15 cellular contexts compared by ENCODE assay signal in genomic region chr1:229022595-229023350, GRCh38.
DNase-seq lines count a peak whose midpoint lies in the region; ATAC-seq and TF ChIP-seq lines count a peak whose summit lies in the region.
"Had no signal": no experiment of that assay in that cellular context is flagged by ENCODE, and none has a peak within 500 bp of the region (broad histone marks: within the 10 kb centered on the region; RNA-seq: fewer than 3 reads in every experiment).

No MANE protein-coding gene starts in this region.

- H3K27me3 Mint-ChIP-seq in naive thymus-derived CD4-positive, alpha-beta T cell, result peaks cover 0 to 11% (median 0%) of the 10 kb centered on the region in 5 donors
- peaks cover 23% of the 10 kb centered on the region for H3K27me3 Mint-ChIP-seq in osteocyte (ENCODE audit: unreplicated experiment)

- H3K4me1 Mint-ChIP-seq in naive thymus-derived CD4-positive, alpha-beta T cell, result peaks cover 8 to 19% (median 9%) of the 10 kb centered on the region in 7 donors
- peaks cover 6% of the 10 kb centered on the region for H3K4me1 Mint-ChIP-seq in osteocyte (ENCODE audit: unreplicated experiment)

- TF ChIP-seq CTCF in dorsolateral prefrontal cortex (IDR thresholded peaks at IDR 0.05 in 54 of 56, conservative IDR thresholded peaks at IDR 0.05 in 2 of 56; ENCODE audit: low read depth in 1 of 56, partially characterized antibody in 56 of 56), result peak in 3 of 56 donors; percentile 16 to 34 (median 19)
- TF ChIP-seq CTCF in osteocyte (IDR thresholded peaks at IDR 0.05), result no peak

- no peaks in the 10 kb centered on the region for H3K9me3 ChIP-seq in naive thymus-derived CD4-positive, alpha-beta T cell (ENCODE audit: control insufficient read depth in 2 of 3, low read length in 3 of 3)
- H3K9me3 ChIP-seq: mucosa of descending colon had no signal

- H3K27ac ChIP-seq in dorsolateral prefrontal cortex, result peak overlapping the region in 58 of 59 donors; percentile 30 to 94 (median 79)
- no peak overlapping the region for H3K27ac ChIP-seq in naive thymus-derived CD4-positive, alpha-beta T cell (ENCODE audit: low read depth, low read length)
- H3K27ac ChIP-seq: brain microvascular endothelial cell had no signal

- CTCF ChIA-PET in naive thymus-derived CD4-positive, alpha-beta T cell (lab: Charles Lee), result interaction anchor here (0.6 kb wide), 1 partner anchor 12 kb away, joined by 3 read pairs; no protein-coding TSS in a partner anchor

- H3K36me3 ChIP-seq in naive thymus-derived CD4-positive, alpha-beta T cell (ENCODE audit: control insufficient read depth in 2 of 3, insufficient read depth in 3 of 3, low read length in 3 of 3), result no peaks in the 10 kb centered on the region
- H3K36me3 ChIP-seq: brain microvascular endothelial cell had no signal

- H3K36me3 Mint-ChIP-seq in naive thymus-derived CD4-positive, alpha-beta T cell, result no peaks in the 10 kb centered on the region
- no peaks in the 10 kb centered on the region for H3K36me3 Mint-ChIP-seq in osteocyte (ENCODE audit: unreplicated experiment)

- H3K4me3 Mint-ChIP-seq in naive thymus-derived CD4-positive, alpha-beta T cell, result no peak overlapping the region
- no peak overlapping the region for H3K4me3 Mint-ChIP-seq in osteocyte (ENCODE audit: unreplicated experiment)

- ATAC-seq in naive thymus-derived CD4-positive, alpha-beta T cell, result peak; percentile 33
- ATAC-seq in GM19035 (IDR thresholded peaks at IDR 0.05; ENCODE audit: unreplicated experiment), result no peak

- no peaks in the 10 kb centered on the region for H3K9me3 Mint-ChIP-seq in naive thymus-derived CD4-positive, alpha-beta T cell
- H3K9me3 Mint-ChIP-seq in osteocyte (ENCODE audit: unreplicated experiment), result no peaks in the 10 kb centered on the region

- H3K4me3 ChIP-seq in dorsolateral prefrontal cortex, result no peak overlapping the region
- no peak overlapping the region for H3K4me3 ChIP-seq in naive thymus-derived CD4-positive, alpha-beta T cell (ENCODE audit: low read length)
- H3K4me3 ChIP-seq: mucosa of descending colon had no signal

- POLR2A ChIA-PET in naive thymus-derived CD4-positive, alpha-beta T cell (lab: Charles Lee), result no interaction called here

- H3K27ac Mint-ChIP-seq in naive thymus-derived CD4-positive, alpha-beta T cell, result no peak overlapping the region
- H3K27ac Mint-ChIP-seq in osteocyte (ENCODE audit: unreplicated experiment), result no peak overlapping the region

- H3K4me1 ChIP-seq in naive thymus-derived CD4-positive, alpha-beta T cell (ENCODE audit: control insufficient read depth in 2 of 2, insufficient read depth in 2 of 2, low read length in 2 of 2), result peaks cover 8 to 9% of the 10 kb centered on the region in 2 donors

- H3K27me3 ChIP-seq in dorsolateral prefrontal cortex, result no peaks in the 10 kb centered on the region
- no peaks in the 10 kb centered on the region for H3K27me3 ChIP-seq in naive thymus-derived CD4-positive, alpha-beta T cell (ENCODE audit: control insufficient read depth in 2 of 2, insufficient read depth in 2 of 2, low read length in 2 of 2)
- H3K27me3 ChIP-seq: brain microvascular endothelial cell had no signal

- DNase-seq in COLO829 (ENCODE audit: low spot score) (peak; percentile 86), NCI-H2227 treated with DMSO at 0.1 percent for 48 hours (lab: John Stamatoyannopoulos, UW) (peak; percentile 56), dorsolateral prefrontal cortex (peak in 9 of 10 donors; percentile 66 to 89 (median 83)), DMS53 (lab: John Stamatoyannopoulos, UW) (no peak), NCI-H2029 (lab: John Stamatoyannopoulos, UW) (no peak), osteocyte (ENCODE audit: extremely low spot score, unreplicated experiment) (no peak)
- no peak for DNase-seq in naive thymus-derived CD4-positive, alpha-beta T cell
- DNase-seq: activated gamma-delta T cell; brain microvascular endothelial cell; DND-41; effector memory CD4-positive, alpha-beta T cell; mucosa of descending colon; NCI-H1048; NCI-H526 treated with DMSO at 0.1 percent for 48 hours had no signal

- intact Hi-C loops in dorsolateral prefrontal cortex (cut with DNase I), result loop anchor here in 1 of 2 donors (5.0 to 10.0 kb wide), 2 partner anchors 35 to 102 kb away; no protein-coding TSS in a partner anchor
- intact Hi-C loops in naive thymus-derived CD4-positive, alpha-beta T cell (cut with micrococcal nuclease), result no loop called here

Comparison
In these comparisons a context has a peak if more than half of its experiments do, and no peak if none do; other contexts are left out.
1. DNase-seq: peak in COLO829 (single experiment), NCI-H2227 treated with DMSO at 0.1 percent for 48 hours (single experiment) and dorsolateral prefrontal cortex (9 of 10); none in naive thymus-derived CD4-positive, alpha-beta T cell (0 of 9), DMS53 (single experiment), NCI-H2029 (single experiment) and osteocyte (single experiment).